ENCODE assay signal across 13 cellular contexts in the genomic region with DNA sequence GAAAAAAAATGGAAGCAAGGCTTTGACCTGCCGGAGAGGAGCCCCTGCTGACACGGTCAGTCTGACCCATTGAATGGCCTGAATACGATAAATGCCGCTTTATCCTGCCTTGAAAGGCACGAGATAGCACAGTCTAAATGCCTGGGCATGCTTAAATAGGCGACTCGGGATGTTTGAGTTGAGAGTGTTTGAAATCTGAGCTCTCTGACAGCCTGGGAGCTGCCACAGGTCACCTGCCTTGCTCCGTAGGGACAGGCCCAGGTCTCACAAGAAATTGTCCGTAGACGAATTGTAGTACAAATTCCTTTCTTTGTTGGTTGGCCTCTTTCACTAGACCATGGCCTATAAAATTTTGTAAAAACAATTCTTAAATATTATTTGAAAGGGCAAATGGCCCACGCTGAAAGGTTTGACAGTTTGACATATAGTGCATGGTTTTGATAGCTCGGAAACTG.
DNase-seq lines count a peak whose midpoint lies in the region; ATAC-seq and TF ChIP-seq lines count a peak whose summit lies in the region.
"Had no signal": no experiment of that assay in that cellular context is flagged by ENCODE, and none has a peak within 500 bp of the region (broad histone marks: within the 10 kb centered on the region; RNA-seq: fewer than 3 reads in every experiment).

No MANE protein-coding gene starts in this region.

- DNase-seq in cerebellar cortex (ENCODE audit: low spot score) (peak; percentile 39), retina (peak; percentile 58), NCI-H1048 (lab: John Stamatoyannopoulos, UW) (no peak)
- no peak for DNase-seq in effector memory CD4-positive, alpha-beta T cell
- DNase-seq in activated CD8-positive, alpha-beta T cell treated with anti-CD3 and anti-CD28 coated beads for 36 hours, result no peak
- DNase-seq in effector CD8-positive, alpha-beta T cell (lab: John Stamatoyannopoulos, UW), result no peak
- DNase-seq: activated CD4-positive, alpha-beta T cell treated with anti-CD3 and anti-CD28 coated beads for 1 hour; activated effector memory CD4-positive, alpha-beta T cell treated with Interleukin-2 at 50 U/mL for 16 hours; HCEC 1CT; midbrain; NCI-H774 had no signal

- H3K27me3 Mint-ChIP-seq in activated CD8-positive, alpha-beta T cell treated with anti-CD3 and anti-CD28 coated beads for 36 hours, result no peaks in the 10 kb centered on the region

- H3K27me3 ChIP-seq in HUES64 (ENCODE audit: insufficient read depth, low read length), result no peaks in the 10 kb centered on the region; the same call in 1 of the 2 replicates
- no peaks in the 10 kb centered on the region for H3K27me3 ChIP-seq in effector memory CD4-positive, alpha-beta T cell (replicated peaks; ENCODE audit: control insufficient read depth, insufficient read depth, low read length, poor library complexity, severe bottlenecking)

- no peak overlapping the region for H3K27ac Mint-ChIP-seq in activated CD8-positive, alpha-beta T cell treated with anti-CD3 and anti-CD28 coated beads for 36 hours

- H3K36me3 Mint-ChIP-seq in activated CD8-positive, alpha-beta T cell treated with anti-CD3 and anti-CD28 coated beads for 36 hours (ENCODE audit: low read depth), result no peaks in the 10 kb centered on the region

- no peak for ATAC-seq in activated CD8-positive, alpha-beta T cell treated with anti-CD3 and anti-CD28 coated beads for 36 hours

- no peaks in the 10 kb centered on the region for H3K4me1 Mint-ChIP-seq in activated CD8-positive, alpha-beta T cell treated with anti-CD3 and anti-CD28 coated beads for 36 hours (ENCODE audit: low read depth)

- POLR2A ChIA-PET in activated CD8-positive, alpha-beta T cell treated with anti-CD3 and anti-CD28 coated beads for 36 hours (lab: Charles Lee), result no interaction called here

- no peaks in the 10 kb centered on the region for H3K9me3 Mint-ChIP-seq in activated CD8-positive, alpha-beta T cell treated with anti-CD3 and anti-CD28 coated beads for 36 hours

- peak overlapping the region; percentile 63; the same call in 1 of the 2 replicates for H3K27ac ChIP-seq in HUES64 (ENCODE audit: low read depth, low read length)
- no peak overlapping the region for H3K27ac ChIP-seq in effector memory CD4-positive, alpha-beta T cell (ENCODE audit: insufficient read depth, low read length, poor library complexity, severe bottlenecking)

- H3K36me3 ChIP-seq in HUES64 (ENCODE audit: insufficient read depth, low read length), result no peaks in the 10 kb centered on the region
- H3K36me3 ChIP-seq in effector memory CD4-positive, alpha-beta T cell (ENCODE audit: control insufficient read depth, insufficient read depth, low read length), result no peaks in the 10 kb centered on the region

- CTCF ChIA-PET in activated CD8-positive, alpha-beta T cell treated with anti-CD3 and anti-CD28 coated beads for 36 hours (lab: Charles Lee), result no interaction called here

- H3K9me3 ChIP-seq in HUES64 (ENCODE audit: insufficient read depth, low read depth, low read length) (no peaks in the 10 kb centered on the region), iPS-18c (ENCODE audit: control insufficient read depth, insufficient read depth, low read length) (no peaks in the 10 kb centered on the region)
- H3K9me3 ChIP-seq in effector memory CD4-positive, alpha-beta T cell (ENCODE audit: control insufficient read depth, low read length), result no peaks in the 10 kb centered on the region

- intact Hi-C loops in activated CD8-positive, alpha-beta T cell treated with anti-CD3 and anti-CD28 coated beads for 36 hours (cut with micrococcal nuclease), result no loop called here

- no peak overlapping the region for H3K9ac ChIP-seq in HUES64 (ENCODE audit: low read depth, low read length)

- H3K4me3 ChIP-seq in HUES64 (ENCODE audit: low read length) (peak overlapping the region; percentile 28), iPS-18c (ENCODE audit: insufficient read depth, low read depth, low read length) (peak overlapping the region; percentile 6; the same call in 1 of the 2 replicates)
- H3K4me3 ChIP-seq in effector memory CD4-positive, alpha-beta T cell (ENCODE audit: insufficient read depth, low read depth, low read length, poor library complexity, severe bottlenecking), result no peak overlapping the region

- H3K4me1 ChIP-seq in HUES64 (ENCODE audit: insufficient read depth, low read length), result peaks cover 55% of the 10 kb centered on the region
- no peaks in the 10 kb centered on the region for H3K4me1 ChIP-seq in effector memory CD4-positive, alpha-beta T cell (ENCODE audit: control insufficient read depth, insufficient read depth, low read length, poor library complexity, severe bottlenecking)

- TF ChIP-seq CTCF in activated CD8-positive, alpha-beta T cell treated with anti-CD3 and anti-CD28 coated beads for 36 hours (IDR thresholded peaks at IDR 0.05), result no peak

- no peak overlapping the region for H3K4me3 Mint-ChIP-seq in activated CD8-positive, alpha-beta T cell treated with anti-CD3 and anti-CD28 coated beads for 36 hours

- WGBS in HUES64, result 8% methylated on average over 12 of the region's 12 CpGs

Comparison
In these comparisons a context has a peak if more than half of its experiments do, and no peak if none do; other contexts are left out.
1. DNase-seq: peak in cerebellar cortex (single experiment) and retina (single experiment); none in effector memory CD4-positive, alpha-beta T cell (0 of 3), activated CD8-positive, alpha-beta T cell treated with anti-CD3 and anti-CD28 coated beads for 36 hours (single experiment), effector CD8-positive, alpha-beta T cell (single experiment) and NCI-H1048 (single experiment).